ENCODE assay signal across 8 cellular contexts in genomic region chr22:19970479-19971275, GRCh38. TPM values are rescaled to one million over a fixed set of nuclear protein-coding genes. Genes with fewer than 3 reads are reported as not detected.
DNase-seq lines count a peak whose midpoint lies in the region; ATAC-seq and TF ChIP-seq lines count a peak whose summit lies in the region.

No MANE protein-coding gene starts in this region.

- peaks cover 0 to 87% (median 56%) of the 10 kb centered on the region in 9 donors for H3K36me3 ChIP-seq in heart left ventricle

- peaks cover 0 to 32% (median 5%) of the 10 kb centered on the region in 12 donors for H3K4me1 ChIP-seq in heart left ventricle

- intact Hi-C loops in heart left ventricle (cut with DNase I) = loop anchor here in 9 of 10 donors (1.0 to 10.0 kb wide), 5 partner anchors 42 to 317 kb away; no protein-coding TSS in a partner anchor

- TF ChIP-seq CTCF in heart left ventricle (IDR thresholded peaks at IDR 0.05) = peak; percentile 90 to 100 (median 95)
- TF ChIP-seq CTCF in retinal pigment epithelial cell (conservative IDR thresholded peaks at IDR 0.05; ENCODE audit: low read depth, low read length) = peak; percentile 89

- peak overlapping the region; percentile 29 to 60 for H3K27ac Mint-ChIP-seq in activated naive CD4-positive, alpha-beta T cell treated with anti-CD3 and anti-CD28 coated beads, Interleukin-2, amount 50 U/mL, for 72 hours

- no peak for TF ChIP-seq POLR2A in heart left ventricle (IDR thresholded peaks at IDR 0.05)

- H3K4me3 ChIP-seq in heart left ventricle (no peak overlapping the region), retinal pigment epithelial cell (ENCODE audit: low read length) (no peak overlapping the region)

- peak; percentile 41 for ATAC-seq in HG02642 (IDR thresholded peaks at IDR 0.05; ENCODE audit: poor library complexity, unreplicated experiment)
- peak; percentile 74 for ATAC-seq in SK-N-SH treated with all-trans-retinoic acid at 6 μM for 48 hours
- ATAC-seq in activated naive CD4-positive, alpha-beta T cell treated with anti-CD3 and anti-CD28 coated beads, Interleukin-2, amount 50 U/mL, for 72 hours = peak; percentile 72 to 83
- peak; percentile 62 to 77 (median 70) for ATAC-seq in heart left ventricle
- ATAC-seq in HG03469 (IDR thresholded peaks at IDR 0.05; ENCODE audit: unreplicated experiment) = no peak
- ATAC-seq in HG03045 (IDR thresholded peaks at IDR 0.05; ENCODE audit: unreplicated experiment) = no peak

- no peaks in the 10 kb centered on the region for H3K9me3 Mint-ChIP-seq in activated naive CD4-positive, alpha-beta T cell treated with anti-CD3 and anti-CD28 coated beads, Interleukin-2, amount 50 U/mL, for 72 hours

- H3K9me3 ChIP-seq in heart left ventricle = no peaks in the 10 kb centered on the region

- peak; percentile 76 for DNase-seq in CD1c-positive myeloid dendritic cell (ENCODE audit: extremely low spot score)
- peak; percentile 72 to 90 for DNase-seq in activated naive CD4-positive, alpha-beta T cell treated with anti-CD3 and anti-CD28 coated beads, Interleukin-2, amount 50 U/mL, for 72 hours (ENCODE audit: low spot score in 2 of 2)
- peak; percentile 56 to 89 (median 64) for DNase-seq in heart left ventricle
- no peak for DNase-seq in retinal pigment epithelial cell (ENCODE audit: low read depth)

- WGBS in heart left ventricle, 4 donors = 54 to 72% (median 59%) methylated on average over 17 to 25 of the region's 25 CpGs

- peak overlapping the region in 3 of 12 donors; percentile 23 to 55 (median 41) for H3K27ac ChIP-seq in heart left ventricle

- no peaks in the 10 kb centered on the region for H3K27me3 ChIP-seq in heart left ventricle

- H3K36me3 Mint-ChIP-seq in activated naive CD4-positive, alpha-beta T cell treated with anti-CD3 and anti-CD28 coated beads, Interleukin-2, amount 50 U/mL, for 72 hours = no peaks in the 10 kb centered on the region

TF ChIP-seq in SK-N-SH treated with all-trans-retinoic acid at 6 μM for 48 hours, 23 proteins besides CTCF, POLR2A, EP300 and RAD21:
- TF ChIP-seq TCF4 (CRISPR knock-in tag; IDR thresholded peaks at IDR 0.05; ENCODE audit: borderline replicate concordance) (no peak), PPARA (CRISPR knock-in tag; IDR thresholded peaks at IDR 0.05; ENCODE audit: borderline replicate concordance) (no peak), GLIS3 (CRISPR knock-in tag; IDR thresholded peaks at IDR 0.05) (no peak)

RNA-seq across cellular contexts. Expression of gene TXNRD2, which starts 29.1 kb away (rescaled TPM):
- 10 to 100 TPM in 1 of 2 donors, 1 to 10 TPM in 1; 4.6 to 33.0 TPM for total RNA-seq in activated naive CD4-positive, alpha-beta T cell treated with anti-CD3 and anti-CD28 coated beads, Interleukin-2, amount 50 U/mL, for 72 hours
- 10 to 100 TPM; 23.5 to 42.5 (median 33.5) TPM for total RNA-seq in heart left ventricle
- polyA plus RNA-seq in heart left ventricle = 10 to 100 TPM; 23.4 to 60.2 TPM

RNA-seq across cellular contexts. Expression of gene COMT, which starts 29.1 kb away (rescaled TPM):
- total RNA-seq in activated naive CD4-positive, alpha-beta T cell treated with anti-CD3 and anti-CD28 coated beads, Interleukin-2, amount 50 U/mL, for 72 hours = 100 to 1,000 TPM in 1 of 2 donors, 10 to 100 TPM in 1; 39.7 to 113 TPM
- total RNA-seq in heart left ventricle = 100 to 1,000 TPM in 8 of 9 donors, 10 to 100 TPM in 1; 69.7 to 195 (median 119) TPM
- polyA plus RNA-seq in heart left ventricle = 100 to 1,000 TPM in 1 of 2 donors, 10 to 100 TPM in 1; 84.7 to 249 TPM

RNA-seq across cellular contexts. Expression of gene ARVCF, which starts 45.9 kb away (rescaled TPM):
- 1 to 10 TPM; 1.9 to 4.3 TPM for total RNA-seq in activated naive CD4-positive, alpha-beta T cell treated with anti-CD3 and anti-CD28 coated beads, Interleukin-2, amount 50 U/mL, for 72 hours
- 10 to 100 TPM; 21.2 to 46.6 (median 33.3) TPM for total RNA-seq in heart left ventricle
- polyA plus RNA-seq in heart left ventricle = 10 to 100 TPM; 33.0 to 39.2 TPM

RNA-seq across cellular contexts. Expression of gene TANGO2, which starts 50.2 kb away (rescaled TPM):
- total RNA-seq in activated naive CD4-positive, alpha-beta T cell treated with anti-CD3 and anti-CD28 coated beads, Interleukin-2, amount 50 U/mL, for 72 hours = 10 to 100 TPM; 19.1 to 19.3 TPM
- 100 to 1,000 TPM in 3 of 9 donors, 10 to 100 TPM in 6; 55.6 to 341 (median 83.7) TPM for total RNA-seq in heart left ventricle
- polyA plus RNA-seq in heart left ventricle = 10 to 100 TPM; 51.3 to 63.0 TPM

Comparison
In these comparisons a context has a peak if more than half of its experiments do, and no peak if none do; other contexts are left out.
1. ATAC-seq: peak in HG02642 (single experiment), SK-N-SH treated with all-trans-retinoic acid at 6 μM for 48 hours (single experiment), activated naive CD4-positive, alpha-beta T cell treated with anti-CD3 and anti-CD28 coated beads, Interleukin-2, amount 50 U/mL, for 72 hours (2 of 2) and heart left ventricle (4 of 4); none in HG03469 (single experiment) and HG03045 (single experiment).
2. RNA of gene ARVCF, which starts 45.9 kb away (total RNA-seq): 21.2 to 46.6 TPM in heart left ventricle; 1.9 to 4.3 TPM in activated naive CD4-positive, alpha-beta T cell treated with anti-CD3 and anti-CD28 coated beads, Interleukin-2, amount 50 U/mL, for 72 hours; every median in the first group is over 4 times any median in the second.